Comparison of ENCODE assay signal across 8 cellular contexts in genomic region chr1:27650527-27651175, GRCh38. TPM values are rescaled to one million over a fixed set of nuclear protein-coding genes. Genes with fewer than 3 reads are reported as not detected.
DNase-seq lines count a peak whose midpoint lies in the region; ATAC-seq and TF ChIP-seq lines count a peak whose summit lies in the region.

No MANE protein-coding gene starts in this region.

- H3K27me3 Mint-ChIP-seq in T-helper 2 cell treated with Interferon-gamma antibody and Interleukin-4, amounts not matched to agents 5 μg/mL and 100 μg/mL, for 36 hours (ENCODE audit: low read depth), result no peaks in the 10 kb centered on the region

- intact Hi-C loops in heart right ventricle (cut with DNase I), result no loop called here

- ATAC-seq in SK-N-SH treated with all-trans-retinoic acid at 6 μM for 48 hours (peak; percentile 77), heart right ventricle (peak in 7 of 8 donors; percentile 13 to 76 (median 40)), HG03175 (IDR thresholded peaks at IDR 0.05; ENCODE audit: unreplicated experiment) (no peak), HG02870 (IDR thresholded peaks at IDR 0.05; ENCODE audit: unreplicated experiment) (no peak)

- H3K4me3 Mint-ChIP-seq in T-helper 2 cell treated with Interferon-gamma antibody and Interleukin-4, amounts not matched to agents 5 μg/mL and 100 μg/mL, for 36 hours, result no peak overlapping the region

- no peak for DNase-seq in T-helper 2 cell treated with Interferon-gamma antibody and Interleukin-4, amounts not matched to agents 5 μg/mL and 100 μg/mL, for 36 hours (ENCODE audit: low spot score)
- DNase-seq in T-helper 2 cell (no peak), heart right ventricle (no peak), suprapubic skin (ENCODE audit: low spot score in 2 of 2) (no peak), NCI-H524 treated with DMSO at 0.1 percent for 48 hours (lab: John Stamatoyannopoulos, UW) (no peak)

- no peaks in the 10 kb centered on the region for H3K36me3 ChIP-seq in heart right ventricle
- H3K36me3 ChIP-seq in suprapubic skin, result no peaks in the 10 kb centered on the region

- no peaks in the 10 kb centered on the region for H3K36me3 Mint-ChIP-seq in T-helper 2 cell treated with Interferon-gamma antibody and Interleukin-4, amounts not matched to agents 5 μg/mL and 100 μg/mL, for 36 hours (ENCODE audit: low read depth)

- no peak for TF ChIP-seq EP300 in suprapubic skin (IDR thresholded peaks at IDR 0.05)

- H3K9me3 Mint-ChIP-seq in T-helper 2 cell treated with Interferon-gamma antibody and Interleukin-4, amounts not matched to agents 5 μg/mL and 100 μg/mL, for 36 hours, result no peaks in the 10 kb centered on the region

- no peak for TF ChIP-seq CTCF in heart right ventricle (IDR thresholded peaks at IDR 0.05)
- no peak for TF ChIP-seq CTCF in suprapubic skin (IDR thresholded peaks at IDR 0.05)

- TF ChIP-seq POLR2A in suprapubic skin (IDR thresholded peaks at IDR 0.05), result no peak

- H3K4me1 Mint-ChIP-seq in T-helper 2 cell treated with Interferon-gamma antibody and Interleukin-4, amounts not matched to agents 5 μg/mL and 100 μg/mL, for 36 hours (ENCODE audit: low read depth), result peaks cover 22% of the 10 kb centered on the region

- no peaks in the 10 kb centered on the region for H3K27me3 ChIP-seq in heart right ventricle
- no peaks in the 10 kb centered on the region for H3K27me3 ChIP-seq in suprapubic skin

- H3K9me3 ChIP-seq in heart right ventricle, result no peaks in the 10 kb centered on the region
- no peaks in the 10 kb centered on the region for H3K9me3 ChIP-seq in suprapubic skin

- peak overlapping the region; percentile 43 for H3K27ac Mint-ChIP-seq in T-helper 2 cell treated with Interferon-gamma antibody and Interleukin-4, amounts not matched to agents 5 μg/mL and 100 μg/mL, for 36 hours

- 27 to 28% methylated on average over 7 of the region's 7 CpGs for whole genome bisulfite sequencing in heart right ventricle, 2 donors
- WGBS in suprapubic skin, result 22% methylated on average over 7 of the region's 7 CpGs

- H3K4me3 ChIP-seq in heart right ventricle, result no peak overlapping the region
- H3K4me3 ChIP-seq in suprapubic skin, result no peak overlapping the region

- peaks cover 16 to 60% (median 39%) of the 10 kb centered on the region in 9 donors for H3K4me1 ChIP-seq in heart right ventricle
- peaks cover 39% of the 10 kb centered on the region for H3K4me1 ChIP-seq in suprapubic skin

- H3K27ac ChIP-seq in heart right ventricle (peak overlapping the region in 9 of 10 donors; percentile 42 to 74 (median 54)), suprapubic skin (peak overlapping the region; percentile 47)

TF ChIP-seq in SK-N-SH treated with all-trans-retinoic acid at 6 μM for 48 hours, 23 proteins besides CTCF, POLR2A, EP300 and RAD21:
- no peak for TF ChIP-seq SNAI2 (CRISPR knock-in tag; IDR thresholded peaks at IDR 0.05)
- no peak for TF ChIP-seq ISL1 (CRISPR knock-in tag; IDR thresholded peaks at IDR 0.05)
- no peak for TF ChIP-seq TOX (CRISPR knock-in tag; IDR thresholded peaks at IDR 0.05; ENCODE audit: borderline replicate concordance)
- TF ChIP-seq ZFP30 (CRISPR knock-in tag; IDR thresholded peaks at IDR 0.05), result no peak
- no peak for TF ChIP-seq PATZ1 (CRISPR knock-in tag; IDR thresholded peaks at IDR 0.05; ENCODE audit: borderline replicate concordance)

RNA-seq across cellular contexts. Expression of gene FGR, which starts 15.7 kb away (rescaled TPM):
- 10 to 100 TPM in 1 of 10 donors, 1 to 10 TPM in 9; 1.4 to 11.0 (median 2.4) TPM for total RNA-seq in heart right ventricle
- polyA plus RNA-seq in heart right ventricle, result 1 to 10 TPM; 4.8 to 6.9 TPM
- 1 to 10 TPM; 3.0 to 9.2 (median 5.9) TPM for total RNA-seq in suprapubic skin

RNA-seq across cellular contexts. Expression of gene IFI6, which starts 21.3 kb away (rescaled TPM):
- total RNA-seq in heart right ventricle (100 to 1,000 TPM in 2 of 10 donors, 10 to 100 TPM in 8; 24.2 to 143 (median 43.7) TPM), suprapubic skin (10 to 100 TPM in 1 of 4 donors, 1 to 10 TPM in 3; 6.3 to 31.4 (median 8.2) TPM)
- 10 to 100 TPM; 50.6 to 97.2 TPM for polyA plus RNA-seq in heart right ventricle

RNA-seq across cellular contexts. Expression of gene AHDC1, which starts 46.7 kb away (rescaled TPM):
- 10 to 100 TPM; 32.2 to 53.1 (median 42.9) TPM for total RNA-seq in heart right ventricle
- polyA plus RNA-seq in heart right ventricle, result 10 to 100 TPM; 17.0 to 33.7 TPM
- 100 to 1,000 TPM in 1 of 4 donors, 10 to 100 TPM in 3; 46.7 to 103 (median 60.1) TPM for total RNA-seq in suprapubic skin

Comparison
In these comparisons a context has a peak if more than half of its experiments do, and no peak if none do; other contexts are left out.
1. ATAC-seq: peak in SK-N-SH treated with all-trans-retinoic acid at 6 μM for 48 hours (single experiment) and heart right ventricle (7 of 8); none in HG03175 (single experiment) and HG02870 (single experiment).